ENCODE assay signal across 8 cellular contexts in the genomic region with DNA sequence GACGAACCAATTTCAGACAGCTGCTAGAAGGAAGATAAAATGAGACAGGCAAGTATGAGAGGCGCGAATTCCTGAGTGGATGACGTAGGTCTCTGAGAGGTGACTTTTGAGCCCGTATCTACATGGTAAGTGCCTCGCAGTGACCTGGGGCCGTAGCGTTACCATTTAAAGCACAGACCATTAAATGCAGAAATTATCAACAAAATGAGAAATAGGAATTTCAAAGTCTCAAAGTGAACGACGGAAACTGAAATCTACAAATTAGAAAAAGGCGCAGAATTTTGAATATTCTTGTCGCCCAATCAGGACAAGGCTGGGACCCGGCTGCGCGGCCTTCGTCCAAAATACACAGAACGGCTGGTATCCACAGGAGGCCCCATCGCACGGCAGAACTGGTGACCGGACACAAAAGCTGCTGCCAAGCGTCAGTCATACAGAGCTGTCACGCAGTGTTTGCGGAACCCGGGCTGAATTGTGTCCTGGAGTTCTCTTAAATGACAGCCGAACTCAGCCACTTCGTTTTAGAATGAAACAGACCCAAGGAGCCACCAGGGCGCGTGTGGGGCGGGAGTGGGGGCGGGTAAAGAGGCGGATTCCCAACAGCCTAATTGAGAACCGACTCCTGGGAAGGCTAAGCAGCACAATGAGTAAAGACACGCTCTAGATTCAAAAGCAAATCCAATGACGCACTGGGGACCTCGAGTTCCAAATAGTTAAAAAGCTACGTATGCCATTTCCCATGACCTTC. TPM values are rescaled to one million over a fixed set of nuclear protein-coding genes. Genes with fewer than 3 reads are reported as not detected.
DNase-seq lines count a peak whose midpoint lies in the region; ATAC-seq and TF ChIP-seq lines count a peak whose summit lies in the region.

No MANE protein-coding gene starts in this region.

- peaks cover 16% of the 10 kb centered on the region for H3K4me1 ChIP-seq in lower lobe of right lung

- no peaks in the 10 kb centered on the region for H3K36me3 Mint-ChIP-seq in activated CD4-positive, alpha-beta memory T cell treated with anti-CD3 and anti-CD28 coated beads, Interleukin-2, amount 10 ng/mL, durations not matched to agents 7 days and 5 days (ENCODE audit: low read depth)

- peaks cover 17% of the 10 kb centered on the region for H3K4me1 Mint-ChIP-seq in activated CD4-positive, alpha-beta memory T cell treated with anti-CD3 and anti-CD28 coated beads, Interleukin-2, amount 10 ng/mL, durations not matched to agents 7 days and 5 days

- CTCF ChIA-PET in activated CD4-positive, alpha-beta memory T cell treated with anti-CD3 and anti-CD28 coated beads, Interleukin-2, amount 10 ng/mL, durations not matched to agents 7 days and 5 days (lab: Charles Lee): interaction anchor here (0.8 to 4.6 kb wide), 5 partner anchors 43 to 302 kb away, joined by 3 to 47 read pairs (median 3); partner anchors contain the start of gene PLEKHO1

- peak overlapping the region; percentile 99 for H3K27ac ChIP-seq in lower lobe of right lung

- intact Hi-C loops in lower lobe of right lung (cut with DNase I): no loop called here

- H3K27me3 Mint-ChIP-seq in activated CD4-positive, alpha-beta memory T cell treated with anti-CD3 and anti-CD28 coated beads, Interleukin-2, amount 10 ng/mL, durations not matched to agents 7 days and 5 days: no peaks in the 10 kb centered on the region

- no peaks in the 10 kb centered on the region for H3K27me3 ChIP-seq in lower lobe of right lung (ENCODE audit: low read depth)

- ATAC-seq in HG03432 (IDR thresholded peaks at IDR 0.05; ENCODE audit: unreplicated experiment) (peak; percentile 8), lower lobe of right lung (peak; percentile 71 to 74), HG03108 (IDR thresholded peaks at IDR 0.05; ENCODE audit: unreplicated experiment) (no peak)

- TF ChIP-seq CTCF in lower lobe of right lung (IDR thresholded peaks at IDR 0.05): no peak

- DNase-seq in Ammon's horn (ENCODE audit: low spot score) (peak; percentile 86), NCI-H748 treated with DMSO at 0.1 percent for 48 hours (lab: John Stamatoyannopoulos, UW) (peak; percentile 71), lower lobe of right lung (peak; percentile 93)
- DNase-seq in activated CD4-positive, alpha-beta memory T cell treated with anti-CD3 and anti-CD28 coated beads, Interleukin-2, amount 10 ng/mL, durations not matched to agents 7 days and 5 days: peak; percentile 83
- DNase-seq in effector CD4-positive, alpha-beta T cell: peak; percentile 51
- peak; percentile 72 to 76 for DNase-seq in stimulated activated CD4-positive, alpha-beta T cell treated with anti-CD3 and anti-CD28 coated beads, Interleukin-4, amount 100 ng/mL, for 48 hours (ENCODE audit: low read depth in 2 of 2)

- H3K36me3 ChIP-seq in lower lobe of right lung: no peaks in the 10 kb centered on the region

- H3K9me3 ChIP-seq in lower lobe of right lung: no peaks in the 10 kb centered on the region

- H3K4me3 Mint-ChIP-seq in activated CD4-positive, alpha-beta memory T cell treated with anti-CD3 and anti-CD28 coated beads, Interleukin-2, amount 10 ng/mL, durations not matched to agents 7 days and 5 days: no peak overlapping the region

- H3K9me3 Mint-ChIP-seq in activated CD4-positive, alpha-beta memory T cell treated with anti-CD3 and anti-CD28 coated beads, Interleukin-2, amount 10 ng/mL, durations not matched to agents 7 days and 5 days: no peaks in the 10 kb centered on the region

- peak overlapping the region; percentile 70 for H3K4me3 ChIP-seq in lower lobe of right lung

- H3K27ac Mint-ChIP-seq in activated CD4-positive, alpha-beta memory T cell treated with anti-CD3 and anti-CD28 coated beads, Interleukin-2, amount 10 ng/mL, durations not matched to agents 7 days and 5 days: no peak overlapping the region

- POLR2A ChIA-PET in activated CD4-positive, alpha-beta memory T cell treated with anti-CD3 and anti-CD28 coated beads, Interleukin-2, amount 10 ng/mL, durations not matched to agents 7 days and 5 days (lab: Charles Lee): interaction anchor here (0.8 to 6.9 kb wide), 32 partner anchors 8 to 694 kb away, joined by 3 to 314 read pairs (median 14); partner anchors contain the start of genes ANP32E, BOLA1, MCL1 and MTMR11

RNA-seq across cellular contexts. Expression of gene BOLA1, which starts 13.8 kb away (rescaled TPM):
- 10 to 100 TPM; 24.9 to 27.2 TPM for total RNA-seq in activated CD4-positive, alpha-beta memory T cell treated with anti-CD3 and anti-CD28 coated beads, Interleukin-2, amount 10 ng/mL, durations not matched to agents 7 days and 5 days
- 11.5 TPM for total RNA-seq in lower lobe of right lung

RNA-seq across cellular contexts. Expression of gene SV2A, which starts 32.1 kb away (rescaled TPM):
- 10 to 100 TPM; 14.4 to 15.2 TPM for total RNA-seq in activated CD4-positive, alpha-beta memory T cell treated with anti-CD3 and anti-CD28 coated beads, Interleukin-2, amount 10 ng/mL, durations not matched to agents 7 days and 5 days
- 0.86 TPM for total RNA-seq in lower lobe of right lung

RNA-seq across cellular contexts. Expression of gene SF3B4, which starts 42.1 kb away (rescaled TPM):
- 10 to 100 TPM; 82.3 to 84.3 TPM for total RNA-seq in activated CD4-positive, alpha-beta memory T cell treated with anti-CD3 and anti-CD28 coated beads, Interleukin-2, amount 10 ng/mL, durations not matched to agents 7 days and 5 days
- total RNA-seq in lower lobe of right lung: 45.5 TPM

RNA-seq across cellular contexts. Expression of gene MTMR11, which starts 51.1 kb away (rescaled TPM):
- total RNA-seq in activated CD4-positive, alpha-beta memory T cell treated with anti-CD3 and anti-CD28 coated beads, Interleukin-2, amount 10 ng/mL, durations not matched to agents 7 days and 5 days: 10 to 100 TPM; 19.2 to 20.7 TPM
- total RNA-seq in lower lobe of right lung: 20.4 TPM
